8 cellular contexts compared by ENCODE assay signal in genomic region chr1:27602510-27603319, GRCh38. TPM values are rescaled to one million over a fixed set of nuclear protein-coding genes. Genes with fewer than 3 reads are reported as not detected.
DNase-seq lines count a peak whose midpoint lies in the region; ATAC-seq and TF ChIP-seq lines count a peak whose summit lies in the region.

No MANE protein-coding gene starts in this region.

- DNase-seq in NCI-H1417 (lab: John Stamatoyannopoulos, UW) = peak; percentile 26 to 70 (median 65)
- no peak for DNase-seq in NCI-H1417 treated with DMSO at 0.1 percent for 48 hours (lab: John Stamatoyannopoulos, UW)
- DNase-seq in NCI-H2171 treated with DMSO at 0.1 percent for 48 hours (lab: John Stamatoyannopoulos, UW) = peak; percentile 56
- no peak for DNase-seq in astrocyte of the spinal cord (ENCODE audit: low read depth, low spot score)
- DNase-seq in SIG-M5 treated with dmso at 0.1 percent for 504 hours (lab: John Stamatoyannopoulos, UW; ENCODE audit: unreplicated experiment) = no peak

- H3K9me3 ChIP-seq in skeletal muscle satellite cell (replicated peaks; ENCODE audit: low read length) = no peaks in the 10 kb centered on the region

- H3K9ac ChIP-seq in skeletal muscle satellite cell (ENCODE audit: low read depth, low read length) = peak overlapping the region; percentile 86

- in situ Hi-C loops in astrocyte of the spinal cord (cut with HindIII; ENCODE audit: low sequenced_read_pairs) = no loop called here

- H3K4me2 ChIP-seq in skeletal muscle satellite cell (ENCODE audit: low read length) = peak overlapping the region; percentile 99

- TF ChIP-seq CTCF in astrocyte of the spinal cord (IDR thresholded peaks at IDR 0.05; ENCODE audit: low read depth, low read length) = no peak

- H3K4me1 ChIP-seq in skeletal muscle satellite cell (ENCODE audit: control insufficient read depth, insufficient read depth, low read length) = peaks cover 48% of the 10 kb centered on the region

- no peaks in the 10 kb centered on the region for H3K36me3 ChIP-seq in skeletal muscle satellite cell (ENCODE audit: insufficient read depth, low read length)

- peak overlapping the region; percentile 78 for H3K4me3 ChIP-seq in astrocyte of the spinal cord (ENCODE audit: low read depth, low read length)
- peak overlapping the region; percentile 62 for H3K4me3 ChIP-seq in iPS-11a (ENCODE audit: low read depth, low read length)
- peak overlapping the region; percentile 79 for H3K4me3 ChIP-seq in skeletal muscle satellite cell (ENCODE audit: low read length)

- H3K27me3 ChIP-seq in skeletal muscle satellite cell (ENCODE audit: control insufficient read depth, insufficient read depth, low read length) = no peaks in the 10 kb centered on the region

- no peak for ATAC-seq in HG02588 (IDR thresholded peaks at IDR 0.05; ENCODE audit: unreplicated experiment)

RNA-seq across cellular contexts. Expression of gene AHDC1, which starts 1.2 kb away (rescaled TPM):
- 11.6 and 11.9 TPM in 2 replicates for total RNA-seq in skeletal muscle satellite cell (2012; rRNA removed)

RNA-seq across cellular contexts. Expression of gene FGR, which starts 32.3 kb away (rescaled TPM):
- not detected in 2 replicates for total RNA-seq in skeletal muscle satellite cell (2012; rRNA removed)

Comparison
In these comparisons a context has a peak if more than half of its experiments do, and no peak if none do; other contexts are left out.
1. DNase-seq: peak in NCI-H1417 (3 of 3) and NCI-H2171 treated with DMSO at 0.1 percent for 48 hours (single experiment); none in NCI-H1417 treated with DMSO at 0.1 percent for 48 hours (single experiment), astrocyte of the spinal cord (single experiment) and SIG-M5 treated with dmso at 0.1 percent for 504 hours (single experiment).
2. Peak in every context shown above with its lines, with median percentiles within 50 percentile points of each other: H3K4me3 ChIP-seq.